8 cellular contexts compared by ENCODE assay signal in the genomic region with DNA sequence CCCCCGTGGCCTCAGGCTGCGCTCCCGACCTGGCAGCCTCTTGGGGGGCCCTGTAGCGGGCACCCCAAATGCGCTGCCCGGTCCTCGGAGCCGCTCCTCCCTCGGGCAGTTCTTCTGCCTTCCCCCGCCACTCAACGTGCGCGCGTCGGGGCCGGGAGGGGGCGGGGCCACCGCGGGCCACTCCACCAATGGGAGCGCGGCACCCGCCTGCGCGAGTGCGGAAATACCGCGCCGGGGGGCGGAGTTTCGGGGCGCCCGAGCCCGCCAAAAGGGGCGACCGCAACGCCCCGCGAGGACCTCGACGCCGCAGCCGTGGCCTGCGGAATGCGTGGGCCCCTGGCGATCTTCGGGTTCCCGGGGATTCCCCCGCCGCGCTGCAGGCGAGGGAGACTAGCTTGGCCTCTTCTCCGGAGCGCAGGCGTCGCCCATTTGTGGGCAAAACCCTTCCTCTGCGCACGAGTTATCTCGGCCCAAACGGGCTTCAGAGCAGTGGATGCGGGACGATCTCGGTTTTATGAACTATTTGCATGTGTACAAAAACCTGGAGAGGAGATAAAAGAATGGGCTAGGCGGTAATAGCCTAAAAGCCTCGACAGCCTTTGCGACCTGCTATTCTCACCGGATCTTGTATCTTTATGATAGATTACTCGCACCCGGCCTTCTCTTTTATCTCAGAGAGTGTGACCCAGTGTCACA. TPM values are rescaled to one million over a fixed set of nuclear protein-coding genes. Genes with fewer than 3 reads are reported as not detected.
DNase-seq lines count a peak whose midpoint lies in the region; ATAC-seq lines count a peak whose summit lies in the region.

A gene with protein sequence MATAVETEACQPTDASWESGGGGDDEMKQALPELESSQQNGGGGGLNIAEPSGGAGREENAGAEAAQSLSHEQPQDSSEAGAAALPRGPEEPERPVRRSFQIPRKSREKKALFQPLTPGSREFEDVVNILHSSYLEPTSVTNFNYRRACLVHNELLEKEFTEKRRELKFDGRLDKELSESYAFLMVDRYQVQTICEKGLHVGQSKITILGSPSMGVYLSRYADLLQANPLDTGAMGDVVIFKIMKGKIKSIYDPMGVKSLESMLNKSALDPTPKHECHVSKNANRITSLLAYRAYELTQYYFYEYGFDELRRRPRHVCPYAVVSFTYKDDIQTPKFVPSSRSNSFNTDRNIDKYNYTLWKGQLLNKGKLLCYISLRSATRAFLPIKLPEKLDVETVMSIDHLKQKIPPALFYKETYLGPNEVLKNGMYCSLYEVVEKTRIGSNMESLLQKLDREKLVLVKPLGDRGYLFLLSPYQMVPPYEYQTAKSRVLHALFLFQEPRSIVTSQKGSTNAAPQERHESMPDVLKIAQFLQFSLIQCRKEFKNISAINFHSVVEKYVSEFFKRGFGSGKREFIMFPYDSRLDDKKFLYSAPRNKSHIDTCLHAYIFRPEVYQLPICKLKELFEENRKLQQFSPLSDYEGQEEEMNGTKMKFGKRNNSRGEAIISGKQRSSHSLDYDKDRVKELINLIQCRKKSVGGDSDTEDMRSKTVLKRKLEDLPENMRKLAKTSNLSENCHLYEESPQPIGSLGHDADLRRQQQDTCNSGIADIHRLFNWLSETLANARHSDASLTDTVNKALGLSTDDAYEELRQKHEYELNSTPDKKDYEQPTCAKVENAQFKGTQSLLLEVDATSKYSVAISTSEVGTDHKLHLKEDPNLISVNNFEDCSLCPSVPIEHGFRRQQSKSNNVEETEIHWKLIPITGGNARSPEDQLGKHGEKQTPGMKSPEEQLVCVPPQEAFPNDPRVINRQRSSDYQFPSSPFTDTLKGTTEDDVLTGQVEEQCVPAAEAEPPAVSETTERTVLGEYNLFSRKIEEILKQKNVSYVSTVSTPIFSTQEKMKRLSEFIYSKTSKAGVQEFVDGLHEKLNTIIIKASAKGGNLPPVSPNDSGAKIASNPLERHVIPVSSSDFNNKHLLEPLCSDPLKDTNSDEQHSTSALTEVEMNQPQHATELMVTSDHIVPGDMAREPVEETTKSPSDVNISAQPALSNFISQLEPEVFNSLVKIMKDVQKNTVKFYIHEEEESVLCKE (N-terminal part only) (minus strand): TSS at position 144 of the 696 bp plus-strand sequence. CDS start 259 bp downstream, outside the sequence.

- H3K23ac ChIP-seq in neuronal stem cell (ENCODE audit: low read depth, low read length, poor library complexity), result peak within 1 kb of the TSS; percentile 93

- ATAC-seq in GM21423 (IDR thresholded peaks at IDR 0.05; ENCODE audit: unreplicated experiment), result peak; percentile 73

- H3K4ac ChIP-seq in neuronal stem cell (ENCODE audit: low read length), result peak within 1 kb of the TSS; percentile 76

- H3K36me3 ChIP-seq in SJSA1, result peaks cover 2% of the 10 kb centered on the region; the same call in 1 of the 2 replicates
- peaks cover 0 to 28% of the 10 kb centered on the region in 2 donors for H3K36me3 ChIP-seq in neuronal stem cell (replicated peaks in 1 of 2; ENCODE audit: control insufficient read depth in 2 of 2, insufficient read depth in 2 of 2, low read length in 2 of 2)
- H3K36me3 ChIP-seq in subcutaneous abdominal adipose tissue (ENCODE audit: control insufficient read depth in 5 of 5, insufficient read depth in 5 of 5, low read length in 5 of 5), result no peaks in the 10 kb centered on the region

- H3K27me3 ChIP-seq in SJSA1 (replicated peaks) (no peaks in the 10 kb centered on the region), neuronal stem cell (ENCODE audit: control insufficient read depth in 3 of 3, insufficient read depth in 3 of 3, low read depth in 1 of 3, low read length in 3 of 3) (no peaks in the 10 kb centered on the region), subcutaneous abdominal adipose tissue (ENCODE audit: control insufficient read depth in 5 of 5, insufficient read depth in 4 of 5, low read length in 5 of 5) (no peaks in the 10 kb centered on the region)

- no CpG with 5 or more reads among the region's 68 CpGs for WGBS in neuronal stem cell (ENCODE audit: extremely low coverage in 2 of 2, insufficient read length in 2 of 2, insufficient replicate concordance in 1 of 2), 2 donors

- peak within 1 kb of the TSS; percentile 80 for H4K91ac ChIP-seq in neuronal stem cell (ENCODE audit: low read depth, low read length, poor library complexity)

- peak within 1 kb of the TSS; percentile 58 for H2BK12ac ChIP-seq in neuronal stem cell (ENCODE audit: low read length)

- peak within 1 kb of the TSS; percentile 95 for H3K27ac ChIP-seq in SJSA1
- H3K27ac ChIP-seq in neuronal stem cell (replicated peaks; ENCODE audit: low read length), result peak within 1 kb of the TSS; percentile 92
- H3K27ac ChIP-seq in subcutaneous abdominal adipose tissue (ENCODE audit: low read depth, low read length), result peak within 1 kb of the TSS; percentile 91

- H3K79me1 ChIP-seq in neuronal stem cell (ENCODE audit: low read depth, low read length), result no peaks in the 10 kb centered on the region

- H2BK15ac ChIP-seq in neuronal stem cell (ENCODE audit: low read length), result peak within 1 kb of the TSS; percentile 96

- H2AK5ac ChIP-seq in neuronal stem cell (ENCODE audit: low read depth, low read length), result peak within 1 kb of the TSS; percentile 90

- peak within 1 kb of the TSS; percentile 65 for H4K8ac ChIP-seq in neuronal stem cell (ENCODE audit: low read depth, low read length)

- H3K9ac ChIP-seq in neuronal stem cell (ENCODE audit: low read depth, low read length, poor library complexity), result peak within 1 kb of the TSS; percentile 95
- peak within 1 kb of the TSS; percentile 71 to 94 (median 89) for H3K9ac ChIP-seq in subcutaneous abdominal adipose tissue (ENCODE audit: low read length in 5 of 5)

- H2BK120ac ChIP-seq in neuronal stem cell (ENCODE audit: low read depth, low read length), result no peak within 1 kb of the TSS

- peak within 1 kb of the TSS; percentile 55 for H3K4me3 ChIP-seq in SJSA1
- peak within 1 kb of the TSS; percentile 53 to 83 for H3K4me3 ChIP-seq in neuronal stem cell (ENCODE audit: low read length in 2 of 2)
- peak within 1 kb of the TSS; percentile 79 to 93 (median 83) for H3K4me3 ChIP-seq in subcutaneous abdominal adipose tissue (ENCODE audit: low read depth in 1 of 5, low read length in 5 of 5)

- H2AFZ ChIP-seq in neuronal stem cell (ENCODE audit: low read length), result peak within 1 kb of the TSS; percentile 86

- peak within 1 kb of the TSS; percentile 89 for H3K4me2 ChIP-seq in neuronal stem cell (ENCODE audit: insufficient read depth, low read length, poor library complexity, severe bottlenecking)

- peak within 1 kb of the TSS; percentile 100 for H3K18ac ChIP-seq in neuronal stem cell (ENCODE audit: low read length)

- H2BK5ac ChIP-seq in neuronal stem cell (ENCODE audit: low read length), result peak within 1 kb of the TSS; percentile 97

- peak; percentile 9 for DNase-seq in DMS79 (lab: John Stamatoyannopoulos, UW)
- DNase-seq in HuH-7 (ENCODE audit: low spot score), result peak; percentile 72
- DNase-seq in SJSA1 (ENCODE audit: low read depth in 1 of 2, low spot score in 2 of 2), result peak; percentile 47 to 56
- DNase-seq in activated naive CD4-positive, alpha-beta T cell treated with Interleukin-2 at 50 U/mL for 16 hours, result peak; percentile 88
- DNase-seq in foreskin melanocyte, result peak; percentile 68
- peak; percentile 51 for DNase-seq in neuronal stem cell (ENCODE audit: low spot score)

- H3K14ac ChIP-seq in neuronal stem cell (ENCODE audit: low read length), result peak within 1 kb of the TSS; percentile 99

- H3K4me1 ChIP-seq in SJSA1 (replicated peaks) (peaks cover 3% of the 10 kb centered on the region), neuronal stem cell (ENCODE audit: control insufficient read depth in 2 of 2, insufficient read depth in 1 of 2, low read depth in 1 of 2, low read length in 2 of 2) (peaks cover 0 to 2% of the 10 kb centered on the region in 2 donors), subcutaneous abdominal adipose tissue (ENCODE audit: control insufficient read depth in 5 of 5, insufficient read depth in 5 of 5, low read length in 5 of 5) (peaks cover 1 to 36% (median 15%) of the 10 kb centered on the region in 5 donors)

- H3K9me3 ChIP-seq in SJSA1 (replicated peaks), result peaks cover 6% of the 10 kb centered on the region
- H3K9me3 ChIP-seq in neuronal stem cell (replicated peaks in 1 of 2; ENCODE audit: control insufficient read depth in 2 of 2, insufficient read depth in 1 of 2, low read depth in 1 of 2, low read length in 2 of 2), result peaks cover 8 to 42% of the 10 kb centered on the region in 2 donors
- H3K9me3 ChIP-seq in subcutaneous abdominal adipose tissue (ENCODE audit: control insufficient read depth in 5 of 5, low read length in 5 of 5), result peaks cover 0 to 6% (median 0%) of the 10 kb centered on the region in 5 donors

RNA-seq across cellular contexts. Expression of the gene that starts here (rescaled TPM):
- total RNA-seq in SJSA1 (2014; rRNA removed; shearing (Covaris generic)), result 18.9 and 23.7 TPM in 2 replicates
- 37.7 TPM for polyA plus RNA-seq in neuronal stem cell (2013, experiment 1 of 2)
- polyA plus RNA-seq in neuronal stem cell (2013, experiment 2 of 2), result 38.9 TPM

Comparison
In these comparisons a context has a peak if more than half of its experiments do, and no peak if none do; other contexts are left out.
1. Peak in every context shown above with its lines: DNase-seq, ATAC-seq, H3K4me3 ChIP-seq and H3K27ac ChIP-seq.
2. DNase-seq: peak in every context shown above with its lines; median percentile 88 in activated naive CD4-positive, alpha-beta T cell treated with Interleukin-2 at 50 U/mL for 16 hours; 72 in HuH-7; 68 in foreskin melanocyte; 52 in SJSA1; 51 in neuronal stem cell; 9 in DMS79.